ENCODE assay signal across 18 cellular contexts in genomic region chr1:234775477-234776246, GRCh38.
A peak's percentile ranks its signal among the peaks of the same experiment; 100 is the strongest.
DNase-seq lines count a peak whose midpoint lies in the region; ATAC-seq and TF ChIP-seq lines count a peak whose summit lies in the region.
"Had no signal": no experiment of that assay in that cellular context is flagged by ENCODE, and none has a peak within 500 bp of the region (broad histone marks: within the 10 kb centered on the region; RNA-seq: fewer than 3 reads in every experiment).

No MANE protein-coding gene starts in this region.

- H3K27ac Mint-ChIP-seq in activated CD4-positive, alpha-beta T cell treated with anti-CD3 and anti-CD28 coated beads, Interleukin-2, amount 10 ng/mL, durations not matched to agents 24 days and 14 days = no peak overlapping the region

- H3K27me3 Mint-ChIP-seq in activated CD4-positive, alpha-beta T cell treated with anti-CD3 and anti-CD28 coated beads, Interleukin-2, amount 10 ng/mL, durations not matched to agents 24 days and 14 days = no peaks in the 10 kb centered on the region
- H3K27me3 Mint-ChIP-seq: activated naive CD8-positive, alpha-beta T cell treated with anti-CD3 and anti-CD28 coated beads, Interleukin-2, amount 10 ng/mL, durations not matched to agents 7 days and 5 days; central memory CD8-positive, alpha-beta T cell; naive thymus-derived CD8-positive, alpha-beta T cell had no signal

- no peak for TF ChIP-seq CTCF in lower lobe of right lung (IDR thresholded peaks at IDR 0.05)
- no peak for TF ChIP-seq CTCF in uterus (IDR thresholded peaks at IDR 0.05)

- peak; percentile 62 for DNase-seq in activated CD4-positive, alpha-beta T cell treated with anti-CD3 and anti-CD28 coated beads, Interleukin-2, amount 10 ng/mL, durations not matched to agents 24 days and 14 days
- DNase-seq in activated CD4-positive, alpha-beta T cell treated with anti-CD3 and anti-CD28 coated beads for 1 hour = no peak
- peak; percentile 97 for DNase-seq in GF-D8 (lab: John Stamatoyannopoulos, UW)
- DNase-seq in SIG-M5 treated with dmso at 0.1 percent for 504 hours (lab: John Stamatoyannopoulos, UW; ENCODE audit: unreplicated experiment) = peak; percentile 99
- DNase-seq in lower lobe of right lung = peak; percentile 66
- no peak for DNase-seq in SHP77 (lab: John Stamatoyannopoulos, UW)
- DNase-seq in uterus = no peak
- DNase-seq: activated CD4-positive, CD25-positive, alpha-beta regulatory T cell; activated naive CD8-positive, alpha-beta T cell treated with anti-CD3 and anti-CD28 coated beads, Interleukin-2, amount 10 ng/mL, durations not matched to agents 7 days and 5 days; Caco-2; left cardiac atrium; naive thymus-derived CD8-positive, alpha-beta T cell; SW 1271 had no signal

- TF ChIP-seq POLR2A in uterus (IDR thresholded peaks at IDR 0.05) = no peak

- no peak for ATAC-seq in lower lobe of right lung
- ATAC-seq in HG03432 (IDR thresholded peaks at IDR 0.05; ENCODE audit: unreplicated experiment) = no peak
- ATAC-seq: A549; left cardiac atrium; naive thymus-derived CD8-positive, alpha-beta T cell had no signal

- H3K27me3 ChIP-seq in lower lobe of right lung (ENCODE audit: low read depth) (peaks cover 8% of the 10 kb centered on the region), uterus (peaks cover 0 to 3% of the 10 kb centered on the region in 2 donors)
- H3K27me3 ChIP-seq: right lobe of liver had no signal

- no peak overlapping the region for H3K4me3 ChIP-seq in lower lobe of right lung
- H3K4me3 ChIP-seq in uterus = no peak overlapping the region
- H3K4me3 ChIP-seq: A549, right lobe of liver, suprapubic skin had no signal

- peaks cover 4% of the 10 kb centered on the region for H3K9me3 Mint-ChIP-seq in activated CD4-positive, alpha-beta T cell treated with anti-CD3 and anti-CD28 coated beads, Interleukin-2, amount 10 ng/mL, durations not matched to agents 24 days and 14 days
- H3K9me3 Mint-ChIP-seq: central memory CD8-positive, alpha-beta T cell had no signal

- H3K27ac ChIP-seq in lower lobe of right lung = peak overlapping the region; percentile 37
- H3K27ac ChIP-seq in uterus = no peak overlapping the region
- H3K27ac ChIP-seq: right lobe of liver, suprapubic skin had no signal

- peaks cover 24% of the 10 kb centered on the region for H3K4me1 Mint-ChIP-seq in activated CD4-positive, alpha-beta T cell treated with anti-CD3 and anti-CD28 coated beads, Interleukin-2, amount 10 ng/mL, durations not matched to agents 24 days and 14 days

- intact Hi-C loops in activated CD4-positive, alpha-beta T cell treated with anti-CD3 and anti-CD28 coated beads, Interleukin-2, amount 10 ng/mL, durations not matched to agents 24 days and 14 days (cut with micrococcal nuclease) = no loop called here
- intact Hi-C loops in lower lobe of right lung (cut with DNase I) = no loop called here
- intact Hi-C loops in uterus (cut with DNase I; ENCODE audit: low total_unique reads) = no loop called here

- no peak overlapping the region for H3K4me3 Mint-ChIP-seq in activated CD4-positive, alpha-beta T cell treated with anti-CD3 and anti-CD28 coated beads, Interleukin-2, amount 10 ng/mL, durations not matched to agents 24 days and 14 days
- H3K4me3 Mint-ChIP-seq: activated naive CD8-positive, alpha-beta T cell treated with anti-CD3 and anti-CD28 coated beads, Interleukin-2, amount 10 ng/mL, durations not matched to agents 7 days and 5 days; central memory CD8-positive, alpha-beta T cell had no signal

- H3K4me1 ChIP-seq in lower lobe of right lung (peaks cover 40% of the 10 kb centered on the region), uterus (no peaks in the 10 kb centered on the region)

- H3K36me3 Mint-ChIP-seq in activated CD4-positive, alpha-beta T cell treated with anti-CD3 and anti-CD28 coated beads, Interleukin-2, amount 10 ng/mL, durations not matched to agents 24 days and 14 days (ENCODE audit: low read depth) = peaks cover 11% of the 10 kb centered on the region
- H3K36me3 Mint-ChIP-seq: naive thymus-derived CD8-positive, alpha-beta T cell had no signal

- H3K36me3 ChIP-seq in lower lobe of right lung (no peaks in the 10 kb centered on the region), uterus (no peaks in the 10 kb centered on the region)
- H3K36me3 ChIP-seq: right lobe of liver, suprapubic skin had no signal

- H3K9me3 ChIP-seq in lower lobe of right lung (no peaks in the 10 kb centered on the region), uterus (no peaks in the 10 kb centered on the region)
- H3K9me3 ChIP-seq: Caco-2, right lobe of liver, suprapubic skin had no signal

Comparison
In these comparisons a context has a peak if more than half of its experiments do, and no peak if none do; other contexts are left out.
1. DNase-seq: peak in activated CD4-positive, alpha-beta T cell treated with anti-CD3 and anti-CD28 coated beads, Interleukin-2, amount 10 ng/mL, durations not matched to agents 24 days and 14 days (single experiment), GF-D8 (single experiment), SIG-M5 treated with dmso at 0.1 percent for 504 hours (single experiment) and lower lobe of right lung (single experiment); none in activated CD4-positive, alpha-beta T cell treated with anti-CD3 and anti-CD28 coated beads for 1 hour (single experiment), SHP77 (0 of 2) and uterus (0 of 2).